22 cellular contexts compared by ENCODE assay signal in genomic region chr5:110401881-110402280, GRCh38.
DNase-seq lines count a peak whose midpoint lies in the region; ATAC-seq, FAIRE-seq and TF ChIP-seq lines count a peak whose summit lies in the region.
"Had no signal": no experiment of that assay in that cellular context is flagged by ENCODE, and none has a peak within 500 bp of the region (broad histone marks: within the 10 kb centered on the region; RNA-seq: fewer than 3 reads in every experiment).

No MANE protein-coding gene starts in this region.

- no peaks in the 10 kb centered on the region for H3K27me3 Mint-ChIP-seq in astrocyte (ENCODE audit: low read depth, unreplicated experiment)

- in situ Hi-C loops in GM13976 (cut with MboI; ENCODE audit: low sequenced_read_pairs, unreplicated experiment), result no loop called here

- no peaks in the 10 kb centered on the region for H3K36me3 Mint-ChIP-seq in astrocyte (ENCODE audit: low read depth, unreplicated experiment)
- H3K36me3 Mint-ChIP-seq: CD8-positive, alpha-beta memory T cell; stimulated activated naive B cell treated with anti-CD40 and anti-IgM and Interleukin-4, amounts not matched to agents 10 μg/mL and 1 μg/mL and 100 μg/mL, for 72 hours had no signal

- H3K4me3 ChIP-seq in astrocyte (ENCODE audit: insufficient read depth, low read depth, low read length) (no peak overlapping the region), fibroblast of villous mesenchyme (ENCODE audit: low read depth, low read length) (no peak overlapping the region)
- H3K4me3 ChIP-seq: gastrocnemius medialis had no signal

- no peak overlapping the region for H3K4me2 ChIP-seq in astrocyte (ENCODE audit: low read length)

- no peak overlapping the region for H3K4me3 Mint-ChIP-seq in astrocyte (ENCODE audit: unreplicated experiment)
- H3K4me3 Mint-ChIP-seq: CD8-positive, alpha-beta memory T cell; central memory CD8-positive, alpha-beta T cell; effector memory CD8-positive, alpha-beta T cell; stimulated activated naive B cell treated with anti-CD40 and anti-IgM and Interleukin-4, amounts not matched to agents 10 μg/mL and 1 μg/mL and 100 μg/mL, for 72 hours had no signal

- no peaks in the 10 kb centered on the region for H3K9me3 ChIP-seq in astrocyte (ENCODE audit: insufficient read depth, low read depth, low read length)
- H3K9me3 ChIP-seq: gastrocnemius medialis, neutrophil had no signal

- no peaks in the 10 kb centered on the region for H3K9me3 Mint-ChIP-seq in astrocyte (ENCODE audit: unreplicated experiment)
- H3K9me3 Mint-ChIP-seq: CD8-positive, alpha-beta memory T cell; central memory CD8-positive, alpha-beta T cell; effector memory CD8-positive, alpha-beta T cell; stimulated activated naive B cell treated with anti-CD40 and anti-IgM and Interleukin-4, amounts not matched to agents 10 μg/mL and 1 μg/mL and 100 μg/mL, for 72 hours had no signal

- H3K79me2 ChIP-seq in astrocyte (ENCODE audit: insufficient read depth, low read length), result no peaks in the 10 kb centered on the region

- peaks cover 5% of the 10 kb centered on the region for H3K4me1 Mint-ChIP-seq in astrocyte (ENCODE audit: low read depth, unreplicated experiment)
- H3K4me1 Mint-ChIP-seq: CD8-positive, alpha-beta memory T cell; central memory CD8-positive, alpha-beta T cell; stimulated activated naive B cell treated with anti-CD40 and anti-IgM and Interleukin-4, amounts not matched to agents 10 μg/mL and 1 μg/mL and 100 μg/mL, for 72 hours had no signal

- FAIRE-seq in astrocyte (lab: Jason Lieb, UNC), result no peak
- FAIRE-seq: H54, TTC549 had no signal

- TF ChIP-seq CTCF in astrocyte (IDR thresholded peaks at IDR 0.05; ENCODE audit: insufficient read depth, low read depth, low read length) (no peak), fibroblast of villous mesenchyme (IDR thresholded peaks at IDR 0.05; ENCODE audit: insufficient read depth, low read depth, low read length) (no peak), GM13976 (IDR thresholded peaks at IDR 0.05; ENCODE audit: borderline replicate concordance, control extremely low read depth, extremely low read depth, insufficient read depth, missing control alignments) (no peak)

- H3K27ac ChIP-seq in astrocyte (ENCODE audit: low read depth, low read length), result no peak overlapping the region
- H3K27ac ChIP-seq: gastrocnemius medialis, neutrophil had no signal

- no peak overlapping the region for H2AFZ ChIP-seq in astrocyte (ENCODE audit: low read depth, low read length)

- no peaks in the 10 kb centered on the region for H4K20me1 ChIP-seq in astrocyte (ENCODE audit: insufficient read depth, low read length)

- no peaks in the 10 kb centered on the region for H3K36me3 ChIP-seq in astrocyte (ENCODE audit: insufficient read depth, low read length)
- H3K36me3 ChIP-seq: gastrocnemius medialis, neutrophil had no signal

- H3K4me1 ChIP-seq in astrocyte (ENCODE audit: insufficient read depth, low read length), result no peaks in the 10 kb centered on the region
- H3K4me1 ChIP-seq: gastrocnemius medialis had no signal

- H3K9ac ChIP-seq in astrocyte (ENCODE audit: low read length), result no peak overlapping the region

- H3K27ac Mint-ChIP-seq in astrocyte (ENCODE audit: unreplicated experiment), result no peak overlapping the region
- H3K27ac Mint-ChIP-seq: CD8-positive, alpha-beta memory T cell; effector memory CD8-positive, alpha-beta T cell; stimulated activated naive B cell treated with anti-CD40 and anti-IgM and Interleukin-4, amounts not matched to agents 10 μg/mL and 1 μg/mL and 100 μg/mL, for 72 hours had no signal

- DNase-seq in CD1c-positive myeloid dendritic cell (ENCODE audit: extremely low spot score), result peak; percentile 2
- peak; percentile 88 for DNase-seq in MV-4-11 (lab: John Stamatoyannopoulos, UW)
- DNase-seq in astrocyte (ENCODE audit: low read depth), result peak; percentile 38
- peak; percentile 47 for DNase-seq in fibroblast of villous mesenchyme (ENCODE audit: low read depth)
- DNase-seq in NK-92 treated with Interleukin-12 subunit alpha and Interleukin-12 subunit beta, amount 100 ng/mL, for 24 hours (lab: John Stamatoyannopoulos, UW), result no peak
- no peak for DNase-seq in GM13976 (ENCODE audit: low spot score)
- no peak for DNase-seq in COLO668 (lab: John Stamatoyannopoulos, UW; ENCODE audit: unreplicated experiment)
- DNase-seq: activated CD4-positive, alpha-beta T cell treated with anti-CD3 and anti-CD28 coated beads for 4 hours; CD8-positive, alpha-beta memory T cell; DND-41; effector memory CD8-positive, alpha-beta T cell; gastrocnemius medialis; KBM-7; NCI-H1417 treated with DMSO at 0.1 percent for 48 hours; retina; stimulated activated CD4-positive, alpha-beta T cell treated with anti-CD3 and anti-CD28 coated beads, Interleukin-15, amount 100 ng/mL, for 24 hours; stimulated activated naive B cell treated with anti-CD40 and anti-IgM and Interleukin-4, amounts not matched to agents 10 μg/mL and 1 μg/mL and 100 μg/mL, for 72 hours had no signal

- ATAC-seq in HG03025 (IDR thresholded peaks at IDR 0.05; ENCODE audit: low FRiP score, unreplicated experiment), result no peak
- ATAC-seq: effector memory CD8-positive, alpha-beta T cell; gastrocnemius medialis; stimulated activated naive B cell treated with anti-CD40 and anti-IgM and Interleukin-4, amounts not matched to agents 10 μg/mL and 1 μg/mL and 100 μg/mL, for 72 hours had no signal

- H3K27me3 ChIP-seq in astrocyte (ENCODE audit: insufficient read depth, low read length), result no peaks in the 10 kb centered on the region
- H3K27me3 ChIP-seq: gastrocnemius medialis, neutrophil had no signal

Comparison
In these comparisons a context has a peak if more than half of its experiments do, and no peak if none do; other contexts are left out.
1. DNase-seq: peak in CD1c-positive myeloid dendritic cell (single experiment), MV-4-11 (single experiment), astrocyte (single experiment) and fibroblast of villous mesenchyme (single experiment); none in NK-92 treated with Interleukin-12 subunit alpha and Interleukin-12 subunit beta, amount 100 ng/mL, for 24 hours (single experiment), GM13976 (single experiment) and COLO668 (single experiment).